Comparison of ENCODE assay signal across 8 cellular contexts in the genomic region with DNA sequence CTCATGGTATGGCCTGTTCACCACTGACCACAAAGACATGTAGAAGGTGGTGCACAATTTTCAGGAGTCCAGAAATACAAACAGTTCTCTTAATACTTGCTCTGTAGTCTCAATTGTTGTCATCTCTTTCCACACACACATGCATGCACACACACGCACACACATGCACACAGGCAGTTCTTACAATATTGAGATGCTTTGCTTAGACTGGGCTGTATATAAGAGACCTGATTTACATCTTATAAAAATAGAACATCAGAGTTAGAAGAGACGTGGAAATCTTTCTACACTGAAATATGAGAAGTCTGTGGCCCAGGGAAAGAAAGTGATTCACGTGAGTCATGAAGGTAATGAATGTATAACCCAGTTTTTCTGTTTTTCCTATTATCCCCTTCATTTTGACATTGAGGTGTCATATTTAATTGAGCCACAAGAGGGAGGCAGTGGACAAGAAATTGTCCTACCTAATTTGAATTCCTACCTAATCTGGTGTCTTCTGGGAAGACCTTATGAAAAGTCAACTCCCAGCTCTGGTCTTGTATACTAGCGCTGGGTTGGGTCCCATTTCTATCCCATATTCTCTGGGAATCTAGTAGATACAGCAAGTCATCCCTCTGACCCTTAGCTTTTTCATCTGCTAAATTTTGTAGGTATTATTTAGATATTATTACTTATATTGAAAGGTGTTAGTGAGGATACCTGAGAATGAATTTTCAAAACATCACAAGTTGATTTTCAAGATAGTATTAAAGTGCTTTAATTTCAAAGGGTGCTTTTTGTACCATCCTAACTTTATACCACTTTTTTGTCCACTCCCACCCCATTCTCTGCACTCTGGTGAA. TPM values are rescaled to one million over a fixed set of nuclear protein-coding genes. Genes with fewer than 3 reads are reported as not detected.
DNase-seq lines count a peak whose midpoint lies in the region; ATAC-seq, FAIRE-seq and TF ChIP-seq lines count a peak whose summit lies in the region.

No MANE protein-coding gene starts in this region.

- peak; percentile 15 for DNase-seq in stimulated activated CD4-positive, alpha-beta T cell treated with anti-CD3 and anti-CD28 coated beads, Interleukin-15, amount 100 ng/mL, for 24 hours
- no peak for DNase-seq in stimulated activated CD4-positive, alpha-beta T cell treated with anti-CD3 and anti-CD28 coated beads, Interleukin-1b, Interleukin-23, amount 100 ng/mL, for 48 hours
- DNase-seq in HTR-8/SVneo (ENCODE audit: insufficient read length, low spot score) (peak; percentile 29), SK-N-SH (peak; percentile 22), fibroblast of peridontal ligament (ENCODE audit: extremely low read depth) (peak; percentile 20), progenitor cell of endocrine pancreas (ENCODE audit: low spot score, unreplicated experiment) (peak; percentile 13)

- H3K9me3 Mint-ChIP-seq in progenitor cell of endocrine pancreas (ENCODE audit: low read depth): peaks cover 5% of the 10 kb centered on the region

- H3K4me3 Mint-ChIP-seq in progenitor cell of endocrine pancreas (ENCODE audit: low read depth): no peak overlapping the region

- H3K27ac Mint-ChIP-seq in progenitor cell of endocrine pancreas: no peak overlapping the region

- no peaks in the 10 kb centered on the region for H3F3A ChIP-seq in SK-N-SH (replicated peaks; ENCODE audit: insufficient read depth)

- ATAC-seq in GM19397 (IDR thresholded peaks at IDR 0.05; ENCODE audit: unreplicated experiment) (no peak), HG02973 (IDR thresholded peaks at IDR 0.05; ENCODE audit: unreplicated experiment) (no peak)

- H3K9ac ChIP-seq in SK-N-SH: no peak overlapping the region

- peak; percentile 72 for TF ChIP-seq RAD21 in SK-N-SH (IDR thresholded peaks at IDR 0.05; ENCODE audit: low read length)

- POLR2A ChIA-PET in SK-N-SH (lab: Yijun Ruan, JAX): no interaction called here

- 12% methylated on average over 4 of the region's 4 CpGs for WGBS in SK-N-SH (ENCODE audit: low lambda C conversion rate)

- no peaks in the 10 kb centered on the region for H3K36me3 ChIP-seq in SK-N-SH (replicated peaks in 1 of 2; ENCODE audit: control insufficient read depth in 1 of 2, insufficient read depth in 2 of 2, low read length in 1 of 2)

- H3K27me3 ChIP-seq in SK-N-SH (ENCODE audit: insufficient read depth): peaks cover 11% of the 10 kb centered on the region; the same call in 1 of the 2 replicates

- 0 out of 2 replicates have a peak, but pooled peaks cover 3% of the 10 kb centered on the region for H3K9me2 ChIP-seq in SK-N-SH

- no peak overlapping the region for H3K4me3 ChIP-seq in SK-N-SH (ENCODE audit: low read depth in 2 of 2, low read length in 1 of 2)

- 0 out of 2 replicates have a peak, but pooled peaks cover 7% of the 10 kb centered on the region for H3K9me3 ChIP-seq in SK-N-SH

- H3K27me3 Mint-ChIP-seq in progenitor cell of endocrine pancreas: peaks cover 18% of the 10 kb centered on the region

- no peak for FAIRE-seq in HTR-8/SVneo (lab: Jason Lieb, UNC)

- no peak overlapping the region for H2AFZ ChIP-seq in SK-N-SH (ENCODE audit: low read depth)

- no peaks in the 10 kb centered on the region for H3K4me1 ChIP-seq in SK-N-SH (ENCODE audit: control insufficient read depth in 1 of 2, insufficient read depth in 2 of 2, low read depth in 1 of 2, low read length in 1 of 2)

- TF ChIP-seq CTCF in SK-N-SH (IDR thresholded peaks at IDR 0.05): peak; percentile 79
- TF ChIP-seq CTCF in progenitor cell of endocrine pancreas (IDR thresholded peaks at IDR 0.05; ENCODE audit: unreplicated experiment): peak; percentile 74

- no peaks in the 10 kb centered on the region for H3K79me2 ChIP-seq in SK-N-SH (ENCODE audit: insufficient read depth)

- H3K4me1 Mint-ChIP-seq in progenitor cell of endocrine pancreas (ENCODE audit: low read depth): no peaks in the 10 kb centered on the region

- H3K36me3 Mint-ChIP-seq in progenitor cell of endocrine pancreas (ENCODE audit: insufficient read depth): no peaks in the 10 kb centered on the region

- no peak for TF ChIP-seq EP300 in SK-N-SH (IDR thresholded peaks at IDR 0.05; ENCODE audit: borderline replicate concordance in 1 of 2, low read depth in 1 of 2, low read length in 1 of 2)

- H4K20me1 ChIP-seq in SK-N-SH (ENCODE audit: insufficient read depth): no peaks in the 10 kb centered on the region

- H3K4me2 ChIP-seq in SK-N-SH: no peak overlapping the region

- no peak overlapping the region for H3K27ac ChIP-seq in SK-N-SH (ENCODE audit: low read depth in 2 of 2, low read length in 1 of 2)

- CTCF ChIA-PET in SK-N-SH (lab: Yijun Ruan, JAX): interaction anchor here (0.6 to 2.1 kb wide), 21 partner anchors 9 to 1165 kb away, joined by 3 to 13 read pairs (median 3); a partner anchor contains a TSS

TF ChIP-seq in SK-N-SH, 30 proteins besides CTCF, POLR2A, EP300 and RAD21:
- TF ChIP-seq, protein P1, sequence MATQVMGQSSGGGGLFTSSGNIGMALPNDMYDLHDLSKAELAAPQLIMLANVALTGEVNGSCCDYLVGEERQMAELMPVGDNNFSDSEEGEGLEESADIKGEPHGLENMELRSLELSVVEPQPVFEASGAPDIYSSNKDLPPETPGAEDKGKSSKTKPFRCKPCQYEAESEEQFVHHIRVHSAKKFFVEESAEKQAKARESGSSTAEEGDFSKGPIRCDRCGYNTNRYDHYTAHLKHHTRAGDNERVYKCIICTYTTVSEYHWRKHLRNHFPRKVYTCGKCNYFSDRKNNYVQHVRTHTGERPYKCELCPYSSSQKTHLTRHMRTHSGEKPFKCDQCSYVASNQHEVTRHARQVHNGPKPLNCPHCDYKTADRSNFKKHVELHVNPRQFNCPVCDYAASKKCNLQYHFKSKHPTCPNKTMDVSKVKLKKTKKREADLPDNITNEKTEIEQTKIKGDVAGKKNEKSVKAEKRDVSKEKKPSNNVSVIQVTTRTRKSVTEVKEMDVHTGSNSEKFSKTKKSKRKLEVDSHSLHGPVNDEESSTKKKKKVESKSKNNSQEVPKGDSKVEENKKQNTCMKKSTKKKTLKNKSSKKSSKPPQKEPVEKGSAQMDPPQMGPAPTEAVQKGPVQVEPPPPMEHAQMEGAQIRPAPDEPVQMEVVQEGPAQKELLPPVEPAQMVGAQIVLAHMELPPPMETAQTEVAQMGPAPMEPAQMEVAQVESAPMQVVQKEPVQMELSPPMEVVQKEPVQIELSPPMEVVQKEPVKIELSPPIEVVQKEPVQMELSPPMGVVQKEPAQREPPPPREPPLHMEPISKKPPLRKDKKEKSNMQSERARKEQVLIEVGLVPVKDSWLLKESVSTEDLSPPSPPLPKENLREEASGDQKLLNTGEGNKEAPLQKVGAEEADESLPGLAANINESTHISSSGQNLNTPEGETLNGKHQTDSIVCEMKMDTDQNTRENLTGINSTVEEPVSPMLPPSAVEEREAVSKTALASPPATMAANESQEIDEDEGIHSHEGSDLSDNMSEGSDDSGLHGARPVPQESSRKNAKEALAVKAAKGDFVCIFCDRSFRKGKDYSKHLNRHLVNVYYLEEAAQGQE (IDR thresholded peaks at IDR 0.05; ENCODE audit: low read depth, low read length): no peak
- peak; percentile 45 for TF ChIP-seq SMC3 (IDR thresholded peaks at IDR 0.05; ENCODE audit: low read depth, low read length)
- no peak for TF ChIP-seq GATA2 (CRISPR knock-in tag; IDR thresholded peaks at IDR 0.05)
- TF ChIP-seq CHD2 (IDR thresholded peaks at IDR 0.05; ENCODE audit: low read length, partially characterized antibody): no peak

RNA-seq across cellular contexts. Expression of a gene that starts 14.9 kb away (rescaled TPM):
- polyA plus RNA-seq in SK-N-SH (2012; rRNA removed): not detected in 2 replicates
- polyA plus RNA-seq in SK-N-SH (2012; cell fraction: cytosol; rRNA removed): not detected in 2 replicates
- not detected in 2 replicates for polyA plus RNA-seq in SK-N-SH (2012; cell fraction: nucleus; rRNA removed)
- total RNA-seq in progenitor cell of endocrine pancreas: 0.33 TPM in 1 of 2 replicates, not detected in the other

RNA-seq across cellular contexts. Expression of a gene that starts 22.7 kb away (rescaled TPM):
- not detected in 2 replicates for polyA plus RNA-seq in SK-N-SH (2012; rRNA removed)
- polyA plus RNA-seq in SK-N-SH (2012; cell fraction: cytosol; rRNA removed): not detected in 2 replicates
- 0.06 TPM in 1 of 2 replicates, not detected in the other for polyA plus RNA-seq in SK-N-SH (2012; cell fraction: nucleus; rRNA removed)
- not detected in 2 replicates for total RNA-seq in progenitor cell of endocrine pancreas
